ENCODE assay signal across 1 cellular context in the genomic region with DNA sequence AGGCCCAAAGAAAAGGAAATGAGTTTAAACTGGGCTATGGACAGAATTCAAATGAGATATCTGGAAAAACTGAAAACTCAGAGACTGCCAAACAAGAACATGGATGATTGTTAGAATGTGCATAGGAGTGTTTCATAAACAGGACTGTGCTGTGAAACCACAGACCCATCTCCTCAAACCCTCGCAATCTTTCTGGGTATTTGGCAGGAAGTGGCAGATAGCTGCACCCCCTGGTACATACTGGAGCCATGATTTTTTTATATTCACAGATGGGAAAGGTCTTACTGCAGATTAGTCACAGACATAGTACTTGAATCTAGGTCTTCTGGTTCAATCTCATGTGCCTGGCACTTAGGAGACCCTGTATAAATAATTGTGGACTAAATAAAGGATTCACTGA.
TF ChIP-seq lines count a peak whose summit lies in the region.

No MANE protein-coding gene starts in this region.

TF ChIP-seq in HepG2, 621 proteins besides CTCF, POLR2A, EP300 and RAD21 (continued from another document):
- TF ChIP-seq, protein P1, sequence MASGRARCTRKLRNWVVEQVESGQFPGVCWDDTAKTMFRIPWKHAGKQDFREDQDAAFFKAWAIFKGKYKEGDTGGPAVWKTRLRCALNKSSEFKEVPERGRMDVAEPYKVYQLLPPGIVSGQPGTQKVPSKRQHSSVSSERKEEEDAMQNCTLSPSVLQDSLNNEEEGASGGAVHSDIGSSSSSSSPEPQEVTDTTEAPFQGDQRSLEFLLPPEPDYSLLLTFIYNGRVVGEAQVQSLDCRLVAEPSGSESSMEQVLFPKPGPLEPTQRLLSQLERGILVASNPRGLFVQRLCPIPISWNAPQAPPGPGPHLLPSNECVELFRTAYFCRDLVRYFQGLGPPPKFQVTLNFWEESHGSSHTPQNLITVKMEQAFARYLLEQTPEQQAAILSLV (CRISPR knock-in tag; IDR thresholded peaks at IDR 0.05; ENCODE audit: borderline replicate concordance): no peak
- TF ChIP-seq ZNF792 (CRISPR knock-in tag; IDR thresholded peaks at IDR 0.05) (no peak), DNMT1 (CRISPR knock-in tag; IDR thresholded peaks at IDR 0.05) (no peak), NR1H2 (CRISPR knock-in tag; IDR thresholded peaks at IDR 0.05; ENCODE audit: borderline replicate concordance, low read depth) (no peak), PAX8 (CRISPR knock-in tag; IDR thresholded peaks at IDR 0.05; ENCODE audit: borderline replicate concordance) (no peak), MIXL1 (CRISPR knock-in tag; IDR thresholded peaks at IDR 0.05) (no peak)
